In genomic region chr20:6679086-6679485, GRCh38 we compare ENCODE assay signal across 1 cellular context.
TF ChIP-seq lines count a peak whose summit lies in the region.

No MANE protein-coding gene starts in this region.

TF ChIP-seq in WTC11, 78 proteins besides CTCF, POLR2A, EP300 and RAD21 (continued from another document):
- no peak for TF ChIP-seq ZNF532 (CRISPR knock-in tag; IDR thresholded peaks at IDR 0.05; ENCODE audit: borderline replicate concordance)
- TF ChIP-seq, protein P1, sequence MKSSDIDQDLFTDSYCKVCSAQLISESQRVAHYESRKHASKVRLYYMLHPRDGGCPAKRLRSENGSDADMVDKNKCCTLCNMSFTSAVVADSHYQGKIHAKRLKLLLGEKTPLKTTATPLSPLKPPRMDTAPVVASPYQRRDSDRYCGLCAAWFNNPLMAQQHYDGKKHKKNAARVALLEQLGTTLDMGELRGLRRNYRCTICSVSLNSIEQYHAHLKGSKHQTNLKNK (CRISPR knock-in tag; IDR thresholded peaks at IDR 0.05), result no peak
- no peak for TF ChIP-seq NR1H2 (CRISPR knock-in tag; IDR thresholded peaks at IDR 0.05)
- no peak for TF ChIP-seq OVOL2 (CRISPR knock-in tag; IDR thresholded peaks at IDR 0.05; ENCODE audit: borderline replicate concordance)
- TF ChIP-seq JAZF1 (CRISPR knock-in tag; IDR thresholded peaks at IDR 0.05), result no peak
- TF ChIP-seq ETV6 (CRISPR knock-in tag; IDR thresholded peaks at IDR 0.05), result no peak
- TF ChIP-seq STAT6 (CRISPR knock-in tag; conservative IDR thresholded peaks at IDR 0.05; ENCODE audit: low read depth), result no peak
- no peak for TF ChIP-seq CREB1 (CRISPR knock-in tag; IDR thresholded peaks at IDR 0.05)
- TF ChIP-seq ELF4 (CRISPR knock-in tag; IDR thresholded peaks at IDR 0.05; ENCODE audit: low read depth), result no peak
- TF ChIP-seq JUN (CRISPR knock-in tag; IDR thresholded peaks at IDR 0.05), result no peak
